In genomic region chr6:123913858-123914257, GRCh38 we compare ENCODE assay signal across 12 cellular contexts.
"Had no signal": no experiment of that assay in that cellular context is flagged by ENCODE, and none has a peak within 500 bp of the region (broad histone marks: within the 10 kb centered on the region; RNA-seq: fewer than 3 reads in every experiment).

No MANE protein-coding gene starts in this region.

- H3K4me1 ChIP-seq: upper lobe of left lung had no signal

- H3K27me3 ChIP-seq: neutrophil, upper lobe of left lung had no signal

- H3K9me3 ChIP-seq: mucosa of descending colon, neutrophil, upper lobe of left lung had no signal

- ATAC-seq: left lobe of liver; mucosa of descending colon; naive thymus-derived CD4-positive, alpha-beta T cell had no signal

- H3K36me3 ChIP-seq: neutrophil, upper lobe of left lung had no signal

- DNase-seq: activated CD4-positive, alpha-beta T cell treated with anti-CD3 and anti-CD28 coated beads, Interleukin-2, amount 10 ng/mL, durations not matched to agents 7 days and 5 days; activated naive CD8-positive, alpha-beta T cell treated with anti-CD3 and anti-CD28 coated beads, Interleukin-2, amount 10 ng/mL, durations not matched to agents 7 days and 5 days; anterior cingulate cortex; central memory CD4-positive, alpha-beta T cell; effector CD8-positive, alpha-beta T cell; islet precursor cell; mucosa of descending colon; naive thymus-derived CD4-positive, alpha-beta T cell; T-helper 9 cell; upper lobe of left lung had no signal

- H3K4me3 ChIP-seq: mucosa of descending colon, upper lobe of left lung had no signal

- H3K27ac ChIP-seq: neutrophil, upper lobe of left lung had no signal
